Comparison of ENCODE assay signal across 9 cellular contexts in the genomic region with DNA sequence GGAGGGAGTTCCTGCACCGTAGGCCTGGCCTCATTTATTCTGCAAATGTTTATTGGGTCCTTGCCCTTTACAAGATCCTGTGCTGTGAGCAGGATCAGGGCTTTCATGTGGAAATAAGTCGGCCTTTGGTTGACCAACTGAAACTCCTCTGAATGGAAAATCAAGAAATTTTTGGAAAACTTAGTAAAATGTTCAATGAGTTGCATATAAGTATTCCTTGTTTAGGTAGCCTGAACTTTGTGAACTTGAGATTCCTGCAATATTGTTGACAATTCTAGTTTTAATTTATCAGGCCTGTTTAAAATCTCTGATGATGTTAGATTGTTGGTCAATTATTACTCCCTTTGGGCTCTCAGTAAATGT. TPM values are rescaled to one million over a fixed set of nuclear protein-coding genes. Genes with fewer than 3 reads are reported as not detected.
DNase-seq lines count a peak whose midpoint lies in the region; ATAC-seq, FAIRE-seq and TF ChIP-seq lines count a peak whose summit lies in the region.
"Had no signal": no experiment of that assay in that cellular context is flagged by ENCODE, and none has a peak within 500 bp of the region (broad histone marks: within the 10 kb centered on the region; RNA-seq: fewer than 3 reads in every experiment).

No MANE protein-coding gene starts in this region.

- no peak overlapping the region for H2AFZ ChIP-seq in astrocyte (ENCODE audit: low read depth, low read length)

- peak overlapping the region; percentile 92 for H3K4me3 Mint-ChIP-seq in activated CD4-positive, alpha-beta T cell treated with anti-CD3 and anti-CD28 coated beads for 36 hours
- H3K4me3 Mint-ChIP-seq in astrocyte (ENCODE audit: unreplicated experiment) = peak overlapping the region; percentile 98

- TF ChIP-seq POLR2A in suprapubic skin (IDR thresholded peaks at IDR 0.05) = no peak

- H3K27me3 ChIP-seq in astrocyte (ENCODE audit: insufficient read depth, low read length) (no peaks in the 10 kb centered on the region), left lung (no peaks in the 10 kb centered on the region), suprapubic skin (no peaks in the 10 kb centered on the region)

- CTCF ChIA-PET in activated CD4-positive, alpha-beta T cell treated with anti-CD3 and anti-CD28 coated beads for 36 hours (lab: Charles Lee) = no interaction called here

- H3K9me3 ChIP-seq in astrocyte (ENCODE audit: insufficient read depth, low read depth, low read length) (no peaks in the 10 kb centered on the region), left lung (no peaks in the 10 kb centered on the region), suprapubic skin (no peaks in the 10 kb centered on the region)

- peak overlapping the region; percentile 88 for H3K9ac ChIP-seq in astrocyte (ENCODE audit: low read length)

- peaks cover 55% of the 10 kb centered on the region for H4K20me1 ChIP-seq in astrocyte (ENCODE audit: insufficient read depth, low read length)

- no peak for FAIRE-seq in astrocyte (lab: Jason Lieb, UNC)
- FAIRE-seq: endometrium had no signal

- peaks cover 10% of the 10 kb centered on the region for H3K4me1 ChIP-seq in astrocyte (ENCODE audit: insufficient read depth, low read length)
- peaks cover 10 to 79% of the 10 kb centered on the region in 2 donors for H3K4me1 ChIP-seq in left lung
- H3K4me1 ChIP-seq in suprapubic skin = peaks cover 39% of the 10 kb centered on the region

- TF ChIP-seq EP300 in suprapubic skin (IDR thresholded peaks at IDR 0.05) = no peak

- 0% methylated on average over 2 of the region's 2 CpGs for WGBS in suprapubic skin

- H3K4me2 ChIP-seq in astrocyte (ENCODE audit: low read length) = peak overlapping the region; percentile 96

- H3K27me3 Mint-ChIP-seq in activated CD4-positive, alpha-beta T cell treated with anti-CD3 and anti-CD28 coated beads for 36 hours = no peaks in the 10 kb centered on the region
- no peaks in the 10 kb centered on the region for H3K27me3 Mint-ChIP-seq in astrocyte (ENCODE audit: low read depth, unreplicated experiment)

- H3K36me3 ChIP-seq in astrocyte (ENCODE audit: insufficient read depth, low read length) (peaks cover 20% of the 10 kb centered on the region), left lung (peaks cover 0 to 25% of the 10 kb centered on the region in 2 donors), suprapubic skin (peaks cover 12% of the 10 kb centered on the region)

- no peak for ATAC-seq in activated CD4-positive, alpha-beta T cell treated with anti-CD3 and anti-CD28 coated beads for 36 hours
- ATAC-seq in left lung = no peak

- H3K4me3 ChIP-seq in astrocyte (ENCODE audit: insufficient read depth, low read depth, low read length) (peak overlapping the region; percentile 79), left lung (peak overlapping the region; percentile 64 to 81), suprapubic skin (peak overlapping the region; percentile 97)

- POLR2A ChIA-PET in activated CD4-positive, alpha-beta T cell treated with anti-CD3 and anti-CD28 coated beads for 36 hours (lab: Charles Lee) = no interaction called here

- peaks cover 41% of the 10 kb centered on the region for H3K36me3 Mint-ChIP-seq in activated CD4-positive, alpha-beta T cell treated with anti-CD3 and anti-CD28 coated beads for 36 hours (ENCODE audit: low read depth)
- peaks cover 7% of the 10 kb centered on the region for H3K36me3 Mint-ChIP-seq in astrocyte (ENCODE audit: low read depth, unreplicated experiment)

- H3K27ac ChIP-seq in astrocyte (ENCODE audit: low read depth, low read length) (peak overlapping the region; percentile 85), left lung (peak overlapping the region; percentile 95 to 96), suprapubic skin (peak overlapping the region; percentile 98)

- DNase-seq in activated CD4-positive, alpha-beta T cell treated with anti-CD3 and anti-CD28 coated beads for 36 hours = no peak
- no peak for DNase-seq in activated CD4-positive, alpha-beta T cell treated with anti-CD3 and anti-CD28 coated beads, Interleukin-2, amount 50 U/mL, for 1 hour
- DNase-seq in astrocyte (ENCODE audit: low read depth) (no peak), left lung (no peak), suprapubic skin (ENCODE audit: low spot score in 2 of 2) (no peak), activated gamma-delta T cell (lab: John Stamatoyannopoulos, UW) (no peak), CD1c-positive myeloid dendritic cell (ENCODE audit: extremely low spot score) (no peak)
- no peak for DNase-seq in stimulated activated naive CD4-positive, alpha-beta T cell treated with Interleukin-2 at 50 U/mL for 16 hours (lab: John Stamatoyannopoulos, UW)

- peaks cover 61% of the 10 kb centered on the region for H3K79me2 ChIP-seq in astrocyte (ENCODE audit: insufficient read depth, low read length)

- intact Hi-C loops in activated CD4-positive, alpha-beta T cell treated with anti-CD3 and anti-CD28 coated beads for 36 hours (cut with DNase I, micrococcal nuclease) = loop anchor here in 1 of 2 experiments (2.0 to 10.0 kb wide), 4 partner anchors 73 to 1109 kb away; a partner anchor contains a TSS
- intact Hi-C loops in left lung (cut with DNase I) = no loop called here

- TF ChIP-seq CTCF in astrocyte (IDR thresholded peaks at IDR 0.05; ENCODE audit: insufficient read depth, low read depth, low read length) (no peak), left lung (IDR thresholded peaks at IDR 0.05) (no peak), suprapubic skin (IDR thresholded peaks at IDR 0.05) (no peak)

- H3K27ac Mint-ChIP-seq in activated CD4-positive, alpha-beta T cell treated with anti-CD3 and anti-CD28 coated beads for 36 hours = peak overlapping the region; percentile 94
- H3K27ac Mint-ChIP-seq in astrocyte (ENCODE audit: unreplicated experiment) = peak overlapping the region; percentile 96

- H3K4me1 Mint-ChIP-seq in activated CD4-positive, alpha-beta T cell treated with anti-CD3 and anti-CD28 coated beads for 36 hours = peaks cover 55% of the 10 kb centered on the region
- H3K4me1 Mint-ChIP-seq in astrocyte (ENCODE audit: low read depth, unreplicated experiment) = peaks cover 24% of the 10 kb centered on the region

- H3K9me3 Mint-ChIP-seq in activated CD4-positive, alpha-beta T cell treated with anti-CD3 and anti-CD28 coated beads for 36 hours (ENCODE audit: low read depth) = no peaks in the 10 kb centered on the region
- no peaks in the 10 kb centered on the region for H3K9me3 Mint-ChIP-seq in astrocyte (ENCODE audit: unreplicated experiment)

RNA-seq across cellular contexts. Expression of a gene that starts 1.1 kb away (rescaled TPM):
- 10 to 100 TPM; 25.4 to 32.6 TPM for total RNA-seq in activated CD4-positive, alpha-beta T cell treated with anti-CD3 and anti-CD28 coated beads for 36 hours
- 24.7 and 26.0 TPM in 2 replicates for total RNA-seq in astrocyte
- 10 to 100 TPM; 23.8 to 25.2 TPM for total RNA-seq in left lung
- total RNA-seq in suprapubic skin = 10 to 100 TPM; 26.5 to 45.0 (median 38.6) TPM

RNA-seq across cellular contexts. Expression of a gene that starts 35.0 kb away (rescaled TPM):
- 100 to 1,000 TPM; 472 to 554 TPM for total RNA-seq in activated CD4-positive, alpha-beta T cell treated with anti-CD3 and anti-CD28 coated beads for 36 hours
- total RNA-seq in astrocyte (792 and 828 TPM in 2 replicates), left lung (100 to 1,000 TPM; 577 to 872 TPM), suprapubic skin (100 to 1,000 TPM; 185 to 282 (median 240) TPM)

RNA-seq across cellular contexts. Expression of a gene that starts 52.9 kb away (rescaled TPM):
- under 1 TPM; 0.40 to 0.71 TPM for total RNA-seq in activated CD4-positive, alpha-beta T cell treated with anti-CD3 and anti-CD28 coated beads for 36 hours
- total RNA-seq in astrocyte (not detected in 2 replicates), left lung (not detected), suprapubic skin (not detected)
